ENCODE assay signal across 9 cellular contexts in the genomic region with DNA sequence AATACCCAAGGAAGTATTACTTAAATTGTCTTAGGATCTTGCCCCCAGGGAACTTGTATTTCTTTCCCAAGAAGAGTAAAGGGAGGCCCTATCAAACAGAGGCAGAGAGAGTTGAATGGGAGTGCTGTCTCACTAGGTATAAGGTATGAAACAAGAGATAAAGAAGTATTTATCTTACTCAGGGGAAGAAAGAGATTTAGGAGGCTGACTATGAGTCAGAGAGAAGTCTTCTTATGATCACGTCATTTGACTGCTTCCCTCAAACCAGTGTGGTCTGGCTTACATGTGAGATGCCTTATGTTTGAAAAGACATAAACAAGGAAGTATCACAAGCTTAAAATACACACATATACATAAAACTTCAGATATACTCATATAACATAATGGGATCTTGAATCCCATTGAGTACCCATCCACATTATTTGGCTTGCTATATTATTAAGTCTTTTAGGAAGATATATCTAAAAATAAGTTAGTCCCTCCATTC. TPM values are rescaled to one million over a fixed set of nuclear protein-coding genes. Genes with fewer than 3 reads are reported as not detected.
A peak's percentile ranks its signal among the peaks of the same experiment; 100 is the strongest.
DNase-seq lines count a peak whose midpoint lies in the region; ATAC-seq and TF ChIP-seq lines count a peak whose summit lies in the region.
"Had no signal": no experiment of that assay in that cellular context is flagged by ENCODE, and none has a peak within 500 bp of the region (broad histone marks: within the 10 kb centered on the region; RNA-seq: fewer than 3 reads in every experiment).

No MANE protein-coding gene starts in this region.

- peaks cover 59% of the 10 kb centered on the region for H3K4me1 Mint-ChIP-seq in glutamatergic neuron (ENCODE audit: low read depth, unreplicated experiment)

- H3F3A ChIP-seq in PC-9 (ENCODE audit: insufficient read depth, low read depth), result no peaks in the 10 kb centered on the region

- peaks cover 23% of the 10 kb centered on the region; the same call in 1 of the 2 replicates for H3K79me2 ChIP-seq in PC-9 (ENCODE audit: low read depth)

- ATAC-seq in HG02798 (IDR thresholded peaks at IDR 0.05; ENCODE audit: poor library complexity, unreplicated experiment), result peak; percentile 43

- no peaks in the 10 kb centered on the region for H3K36me3 ChIP-seq in PC-9 (ENCODE audit: low read depth)
- H3K36me3 ChIP-seq: thoracic aorta had no signal

- H3K27me3 ChIP-seq in PC-9 (ENCODE audit: insufficient read depth, low read depth), result no peaks in the 10 kb centered on the region

- POLR2A ChIA-PET in PC-9 (lab: Charles Lee; ENCODE audit: unreplicated experiment), result no interaction called here

- H4K20me1 ChIP-seq in PC-9 (ENCODE audit: insufficient read depth), result no peaks in the 10 kb centered on the region

- BruUV-seq in PC-9 (replicated peaks; lab: Mats Ljungman, UMichigan), result no TSS peak

- no peak overlapping the region for H2AFZ ChIP-seq in PC-9

- H3K27ac ChIP-seq in PC-9, result 0 out of 2 replicates have a peak overlapping the region, but pooled peaks have one; percentile 12
- H3K27ac ChIP-seq: thoracic aorta had no signal

- no peaks in the 10 kb centered on the region for H3K9me2 ChIP-seq in PC-9 (ENCODE audit: insufficient read depth)

- peaks cover 6% of the 10 kb centered on the region for H3K9me3 Mint-ChIP-seq in glutamatergic neuron (ENCODE audit: unreplicated experiment)

- CTCF ChIA-PET in PC-9 (lab: Charles Lee), result no interaction called here

- no peak overlapping the region for H3K27ac Mint-ChIP-seq in glutamatergic neuron (ENCODE audit: unreplicated experiment)

- no peaks in the 10 kb centered on the region for H3K27me3 Mint-ChIP-seq in glutamatergic neuron (ENCODE audit: unreplicated experiment)

- TF ChIP-seq CTCF in PC-9 (conservative IDR thresholded peaks at IDR 0.05), result no peak
- TF ChIP-seq CTCF in choroid plexus epithelial cell (conservative IDR thresholded peaks at IDR 0.05; ENCODE audit: low read depth, low read length), result no peak
- TF ChIP-seq CTCF in glutamatergic neuron (IDR thresholded peaks at IDR 0.05; ENCODE audit: partially characterized antibody, unreplicated experiment), result no peak

- H3K4me3 ChIP-seq in PC-9 (no peak overlapping the region), choroid plexus epithelial cell (ENCODE audit: low read depth, low read length) (no peak overlapping the region), skeletal muscle cell (ENCODE audit: low read depth, low read length) (no peak overlapping the region)
- H3K4me3 ChIP-seq: thoracic aorta had no signal

- intact Hi-C loops in PC-9 (cut with micrococcal nuclease; ENCODE audit: unreplicated experiment), result no loop called here

- H3K4me1 ChIP-seq in PC-9 (replicated peaks; ENCODE audit: insufficient read depth), result peaks cover 33% of the 10 kb centered on the region

- H3K9me3 ChIP-seq in PC-9 (ENCODE audit: insufficient read depth, low read depth), result no peaks in the 10 kb centered on the region
- H3K9me3 ChIP-seq: thoracic aorta had no signal

- H3K4me2 ChIP-seq in PC-9, result no peak overlapping the region

- DNase-seq in activated CD4-positive, alpha-beta T cell treated with anti-CD3 and anti-CD28 coated beads for 4 hours, result peak; percentile 22 to 35
- DNase-seq in activated CD4-positive, alpha-beta T cell treated with anti-CD3 and anti-CD28 coated beads, Interleukin-2, amount 50 U/mL, for 1 hour, result no peak
- DNase-seq in PC-9, result peak in 1 of 2 experiments; percentile 56
- peak; percentile 94 for DNase-seq in choroid plexus epithelial cell (ENCODE audit: low read depth)
- peak; percentile 79 for DNase-seq in skeletal muscle cell (ENCODE audit: low read depth)
- DNase-seq in SW480 (ENCODE audit: low spot score), result no peak
- no peak for DNase-seq in glutamatergic neuron

- no peak overlapping the region for H3K4me3 Mint-ChIP-seq in glutamatergic neuron (ENCODE audit: unreplicated experiment)

- H3K36me3 Mint-ChIP-seq in glutamatergic neuron (ENCODE audit: unreplicated experiment), result no peaks in the 10 kb centered on the region

RNA-seq across cellular contexts. Expression of gene DUSP10, which starts 29.6 kb away (rescaled TPM):
- 7.0 and 8.7 TPM in 2 replicates for total RNA-seq in PC-9 (2021)
- total RNA-seq in glutamatergic neuron (ENCODE audit: unreplicated experiment), result 21.5 TPM

Comparison
In these comparisons a context has a peak if more than half of its experiments do, and no peak if none do; other contexts are left out.
1. DNase-seq: peak in activated CD4-positive, alpha-beta T cell treated with anti-CD3 and anti-CD28 coated beads for 4 hours (2 of 2), choroid plexus epithelial cell (single experiment) and skeletal muscle cell (single experiment); none in activated CD4-positive, alpha-beta T cell treated with anti-CD3 and anti-CD28 coated beads, Interleukin-2, amount 50 U/mL, for 1 hour (single experiment), SW480 (single experiment) and glutamatergic neuron (single experiment).